29 cellular contexts compared by ENCODE assay signal in the genomic region with DNA sequence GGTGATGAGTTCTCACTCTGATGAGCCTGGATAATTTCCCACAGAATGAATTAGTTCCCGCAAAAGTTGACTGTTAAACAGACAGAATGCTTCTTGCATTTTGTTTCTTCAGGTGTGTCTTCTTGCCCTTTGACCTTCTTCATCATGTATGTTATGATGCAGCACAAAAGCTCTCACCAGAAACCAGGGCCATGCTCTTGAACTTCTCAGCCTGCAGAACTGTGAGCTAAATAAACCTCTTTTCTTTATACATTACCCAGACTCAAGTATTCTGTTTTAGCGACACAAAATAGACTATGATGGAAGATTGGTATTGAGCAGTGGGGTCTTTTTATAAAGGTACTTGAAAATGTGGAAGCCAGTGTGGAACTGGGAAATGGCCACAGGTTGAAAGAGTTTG.
"Had no signal": no experiment of that assay in that cellular context is flagged by ENCODE, and none has a peak within 500 bp of the region (broad histone marks: within the 10 kb centered on the region; RNA-seq: fewer than 3 reads in every experiment).

No MANE protein-coding gene starts in this region.

- H3K36me3 ChIP-seq: ascending aorta, SJCRH30, WERI-Rb-1 had no signal

- H3K27ac Mint-ChIP-seq: activated CD4-positive, alpha-beta memory T cell treated with anti-CD3 and anti-CD28 coated beads, Interleukin-2, amount 10 ng/mL, durations not matched to agents 7 days and 5 days; activated CD8-positive, alpha-beta memory T cell treated with anti-CD3 and anti-CD28 coated beads, Interleukin-2, amount 10 ng/mL, durations not matched to agents 7 days and 5 days; activated naive CD4-positive, alpha-beta T cell treated with anti-CD3 and anti-CD28 coated beads, Interleukin-2, amount 50 U/mL, for 24 hours; activated naive CD8-positive, alpha-beta T cell treated with anti-CD3 and anti-CD28 coated beads, Interleukin-2, amount 10 ng/mL, durations not matched to agents 7 days and 5 days; activated T-helper 2 cell treated with anti-CD3 and anti-CD28 coated beads, Interferon-gamma antibody, Interleukin-2, Interleukin-4, amounts not matched to agents 10 μg/mL and 5 μg/mL and 100 μg/mL, durations not matched to agents 14 hours and 24 hours and 36 hours had no signal

- H3K27me3 ChIP-seq: ascending aorta, SJCRH30 had no signal

- H3K4me3 Mint-ChIP-seq: activated CD4-positive, alpha-beta memory T cell treated with anti-CD3 and anti-CD28 coated beads, Interleukin-2, amount 10 ng/mL, durations not matched to agents 7 days and 5 days; activated CD8-positive, alpha-beta memory T cell treated with anti-CD3 and anti-CD28 coated beads, Interleukin-2, amount 10 ng/mL, durations not matched to agents 7 days and 5 days; activated naive CD4-positive, alpha-beta T cell treated with anti-CD3 and anti-CD28 coated beads, Interleukin-2, amount 50 U/mL, for 24 hours; activated naive CD8-positive, alpha-beta T cell treated with anti-CD3 and anti-CD28 coated beads, Interleukin-2, amount 10 ng/mL, durations not matched to agents 7 days and 5 days had no signal

- H3K27ac ChIP-seq: ascending aorta, SJCRH30, SK-N-MC, WERI-Rb-1 had no signal

- H3K4me1 Mint-ChIP-seq: activated CD4-positive, alpha-beta memory T cell treated with anti-CD3 and anti-CD28 coated beads, Interleukin-2, amount 10 ng/mL, durations not matched to agents 7 days and 5 days; activated CD8-positive, alpha-beta memory T cell treated with anti-CD3 and anti-CD28 coated beads, Interleukin-2, amount 10 ng/mL, durations not matched to agents 7 days and 5 days; activated naive CD4-positive, alpha-beta T cell treated with anti-CD3 and anti-CD28 coated beads, Interleukin-2, amount 50 U/mL, for 24 hours; activated naive CD8-positive, alpha-beta T cell treated with anti-CD3 and anti-CD28 coated beads, Interleukin-2, amount 10 ng/mL, durations not matched to agents 7 days and 5 days had no signal

- H3K27me3 Mint-ChIP-seq: activated CD4-positive, alpha-beta memory T cell treated with anti-CD3 and anti-CD28 coated beads, Interleukin-2, amount 10 ng/mL, durations not matched to agents 7 days and 5 days; activated CD8-positive, alpha-beta memory T cell treated with anti-CD3 and anti-CD28 coated beads, Interleukin-2, amount 10 ng/mL, durations not matched to agents 7 days and 5 days; activated naive CD4-positive, alpha-beta T cell treated with anti-CD3 and anti-CD28 coated beads, Interleukin-2, amount 50 U/mL, for 24 hours; activated naive CD8-positive, alpha-beta T cell treated with anti-CD3 and anti-CD28 coated beads, Interleukin-2, amount 10 ng/mL, durations not matched to agents 7 days and 5 days had no signal

- H3K4me3 ChIP-seq: ascending aorta, SJCRH30, SK-N-MC had no signal

- DNase-seq: activated CD4-positive, alpha-beta memory T cell treated with anti-CD3 and anti-CD28 coated beads, Interleukin-2, amount 10 ng/mL, durations not matched to agents 7 days and 5 days; activated CD4-positive, alpha-beta T cell treated with anti-CD3 and anti-CD28 coated beads for 1 hour; activated CD4-positive, alpha-beta T cell treated with anti-CD3 and anti-CD28 coated beads for 48 hours; activated CD4-positive, CD25-positive, alpha-beta regulatory T cell; activated CD8-positive, alpha-beta memory T cell treated with anti-CD3 and anti-CD28 coated beads for 24 hours; activated CD8-positive, alpha-beta memory T cell treated with anti-CD3 and anti-CD28 coated beads, Interleukin-2, amount 10 ng/mL, durations not matched to agents 7 days and 5 days; activated gamma-delta T cell; activated naive CD4-positive, alpha-beta T cell treated with Interleukin-2 at 50 U/mL for 16 hours; activated naive CD8-positive, alpha-beta T cell treated with anti-CD3 and anti-CD28 coated beads, Interleukin-2, amount 10 ng/mL, durations not matched to agents 7 days and 5 days; activated T-cell treated with anti-CD3 and anti-CD28 coated beads, Interleukin-2, amount 50 U/mL, for 1 hour; amygdala; caudate nucleus; cerebellar nuclear complex; Kasumi-1; MM.1S; NCI-H1092; NCI-H1436 treated with DMSO at 0.1 percent for 48 hours; NCI-H1694 treated with DMSO at 0.1 percent for 48 hours; NCI-H2029; NCI-H345; NCI-H524 treated with DMSO at 0.1 percent for 48 hours; Right ventricle myocardium superior; WERI-Rb-1 had no signal

- ATAC-seq: activated CD8-positive, alpha-beta memory T cell treated with anti-CD3 and anti-CD28 coated beads, Interleukin-2, amount 10 ng/mL, durations not matched to agents 7 days and 5 days; PC-3 had no signal

- H3K9me3 ChIP-seq: ascending aorta had no signal

- H3K9me3 Mint-ChIP-seq: activated CD4-positive, alpha-beta memory T cell treated with anti-CD3 and anti-CD28 coated beads, Interleukin-2, amount 10 ng/mL, durations not matched to agents 7 days and 5 days; activated naive CD8-positive, alpha-beta T cell treated with anti-CD3 and anti-CD28 coated beads, Interleukin-2, amount 10 ng/mL, durations not matched to agents 7 days and 5 days; activated T-helper 2 cell treated with anti-CD3 and anti-CD28 coated beads, Interferon-gamma antibody, Interleukin-2, Interleukin-4, amounts not matched to agents 10 μg/mL and 5 μg/mL and 100 μg/mL, durations not matched to agents 14 hours and 24 hours and 36 hours had no signal

- H3K36me3 Mint-ChIP-seq: activated CD8-positive, alpha-beta memory T cell treated with anti-CD3 and anti-CD28 coated beads, Interleukin-2, amount 10 ng/mL, durations not matched to agents 7 days and 5 days; activated naive CD4-positive, alpha-beta T cell treated with anti-CD3 and anti-CD28 coated beads, Interleukin-2, amount 50 U/mL, for 24 hours; activated naive CD8-positive, alpha-beta T cell treated with anti-CD3 and anti-CD28 coated beads, Interleukin-2, amount 10 ng/mL, durations not matched to agents 7 days and 5 days had no signal

- H3K4me1 ChIP-seq: ascending aorta had no signal
